8 cellular contexts compared by ENCODE assay signal in genomic region chr2:44676379-44676778, GRCh38.
"Had no signal": no experiment of that assay in that cellular context is flagged by ENCODE, and none has a peak within 500 bp of the region (broad histone marks: within the 10 kb centered on the region; RNA-seq: fewer than 3 reads in every experiment).

No MANE protein-coding gene starts in this region.

- ATAC-seq: GM23338, HCT116, HepG2 had no signal

- H3K4me3 Mint-ChIP-seq: GM23338, HFFc6, IgD-negative memory B cell had no signal

- H3K4me3 ChIP-seq: GM23338, HAP-1 had no signal

- H3K27ac ChIP-seq: HL-60 had no signal

- H3K4me2 ChIP-seq: GM23338 had no signal

- H3K27ac Mint-ChIP-seq: GM23338, HFFc6 had no signal

- H3K9me3 ChIP-seq: HAP-1 had no signal

- DNase-seq: H7, HFFc6 had no signal

- H3K36me3 ChIP-seq: HAP-1 had no signal

- H3K27me3 Mint-ChIP-seq: IgD-negative memory B cell had no signal

- H2AFZ ChIP-seq: GM23338 had no signal

- H3K9me3 Mint-ChIP-seq: GM23338, HFFc6, IgD-negative memory B cell had no signal
